11 cellular contexts compared by ENCODE assay signal in genomic region chr19:1231729-1232128, GRCh38. TPM values are rescaled to one million over a fixed set of nuclear protein-coding genes. Genes with fewer than 3 reads are reported as not detected.
DNase-seq lines count a peak whose midpoint lies in the region; ATAC-seq and TF ChIP-seq lines count a peak whose summit lies in the region.
"Had no signal": no experiment of that assay in that cellular context is flagged by ENCODE, and none has a peak within 500 bp of the region (broad histone marks: within the 10 kb centered on the region; RNA-seq: fewer than 3 reads in every experiment).

No MANE protein-coding gene starts in this region.

- no peak for TF ChIP-seq CTCF in glutamatergic neuron (IDR thresholded peaks at IDR 0.05; ENCODE audit: partially characterized antibody, unreplicated experiment)

- H3K27ac Mint-ChIP-seq in T-helper 2 cell treated with Interferon-gamma antibody and Interleukin-4, amounts not matched to agents 5 μg/mL and 100 μg/mL, for 36 hours, result peak overlapping the region; percentile 31
- H3K27ac Mint-ChIP-seq in glutamatergic neuron (ENCODE audit: unreplicated experiment), result no peak overlapping the region
- H3K27ac Mint-ChIP-seq in stimulated activated effector memory CD8-positive, alpha-beta T cell treated with anti-CD3 and anti-CD28 coated beads, Interleukin-12 subunit alpha, Interleukin-12 subunit beta, amount 100 ng/mL, for 72 hours, result peak overlapping the region; percentile 58

- no peak overlapping the region for H3K4me3 Mint-ChIP-seq in T-helper 2 cell treated with Interferon-gamma antibody and Interleukin-4, amounts not matched to agents 5 μg/mL and 100 μg/mL, for 36 hours
- peak overlapping the region; percentile 63 for H3K4me3 Mint-ChIP-seq in glutamatergic neuron (ENCODE audit: unreplicated experiment)
- H3K4me3 Mint-ChIP-seq in stimulated activated effector memory CD8-positive, alpha-beta T cell treated with anti-CD3 and anti-CD28 coated beads, Interleukin-12 subunit alpha, Interleukin-12 subunit beta, amount 100 ng/mL, for 72 hours, result no peak overlapping the region

- peaks cover 5% of the 10 kb centered on the region for H3K27me3 Mint-ChIP-seq in T-helper 2 cell treated with Interferon-gamma antibody and Interleukin-4, amounts not matched to agents 5 μg/mL and 100 μg/mL, for 36 hours (ENCODE audit: low read depth)
- peaks cover 7% of the 10 kb centered on the region for H3K27me3 Mint-ChIP-seq in glutamatergic neuron (ENCODE audit: unreplicated experiment)

- DNase-seq in T-helper 2 cell treated with Interferon-gamma antibody and Interleukin-4, amounts not matched to agents 5 μg/mL and 100 μg/mL, for 36 hours (ENCODE audit: low spot score), result no peak
- DNase-seq in T-helper 2 cell (no peak), glutamatergic neuron (no peak)
- no peak for DNase-seq in stimulated activated effector memory CD8-positive, alpha-beta T cell treated with anti-CD3 and anti-CD28 coated beads, Interleukin-12 subunit alpha, Interleukin-12 subunit beta, amount 100 ng/mL, for 72 hours (ENCODE audit: low spot score in 2 of 2)
- DNase-seq: activated naive CD4-positive, alpha-beta T cell; effector CD8-positive, alpha-beta T cell; foreskin fibroblast; NCI-H2171 treated with DMSO at 0.1 percent for 48 hours; stimulated activated CD4-positive, alpha-beta T cell treated with anti-CD3 and anti-CD28 coated beads, Interleukin-12 subunit alpha, Interleukin-12 subunit beta, amount 100 ng/mL, for 4 hours had no signal

- H3K4me1 Mint-ChIP-seq in T-helper 2 cell treated with Interferon-gamma antibody and Interleukin-4, amounts not matched to agents 5 μg/mL and 100 μg/mL, for 36 hours (ENCODE audit: low read depth), result no peaks in the 10 kb centered on the region
- peaks cover 6% of the 10 kb centered on the region for H3K4me1 Mint-ChIP-seq in glutamatergic neuron (ENCODE audit: low read depth, unreplicated experiment)
- peaks cover 10% of the 10 kb centered on the region for H3K4me1 Mint-ChIP-seq in stimulated activated effector memory CD8-positive, alpha-beta T cell treated with anti-CD3 and anti-CD28 coated beads, Interleukin-12 subunit alpha, Interleukin-12 subunit beta, amount 100 ng/mL, for 72 hours

- no peaks in the 10 kb centered on the region for H3K9me3 Mint-ChIP-seq in T-helper 2 cell treated with Interferon-gamma antibody and Interleukin-4, amounts not matched to agents 5 μg/mL and 100 μg/mL, for 36 hours
- peaks cover 9% of the 10 kb centered on the region for H3K9me3 Mint-ChIP-seq in glutamatergic neuron (ENCODE audit: unreplicated experiment)
- H3K9me3 Mint-ChIP-seq in stimulated activated effector memory CD8-positive, alpha-beta T cell treated with anti-CD3 and anti-CD28 coated beads, Interleukin-12 subunit alpha, Interleukin-12 subunit beta, amount 100 ng/mL, for 72 hours, result no peaks in the 10 kb centered on the region

- no peaks in the 10 kb centered on the region for H3K36me3 Mint-ChIP-seq in T-helper 2 cell treated with Interferon-gamma antibody and Interleukin-4, amounts not matched to agents 5 μg/mL and 100 μg/mL, for 36 hours (ENCODE audit: low read depth)
- no peaks in the 10 kb centered on the region for H3K36me3 Mint-ChIP-seq in glutamatergic neuron (ENCODE audit: unreplicated experiment)
- peaks cover 6% of the 10 kb centered on the region for H3K36me3 Mint-ChIP-seq in stimulated activated effector memory CD8-positive, alpha-beta T cell treated with anti-CD3 and anti-CD28 coated beads, Interleukin-12 subunit alpha, Interleukin-12 subunit beta, amount 100 ng/mL, for 72 hours

- ATAC-seq in stimulated activated effector memory CD8-positive, alpha-beta T cell treated with anti-CD3 and anti-CD28 coated beads, Interleukin-12 subunit alpha, Interleukin-12 subunit beta, amount 100 ng/mL, for 72 hours, result no peak
- ATAC-seq in GM21786 (IDR thresholded peaks at IDR 0.05; ENCODE audit: unreplicated experiment) (no peak), GM21423 (IDR thresholded peaks at IDR 0.05; ENCODE audit: unreplicated experiment) (no peak)

RNA-seq across cellular contexts. Expression of gene CBARP, which starts 6.1 kb away (rescaled TPM):
- total RNA-seq in glutamatergic neuron (ENCODE audit: unreplicated experiment), result 74.7 TPM

RNA-seq across cellular contexts. Expression of gene ATP5F1D, which starts 9.8 kb away (rescaled TPM):
- 129 TPM for total RNA-seq in glutamatergic neuron (ENCODE audit: unreplicated experiment)

RNA-seq across cellular contexts. Expression of gene MIDN, which starts 16.7 kb away (rescaled TPM):
- total RNA-seq in glutamatergic neuron (ENCODE audit: unreplicated experiment), result 325 TPM

RNA-seq across cellular contexts. Expression of gene STK11, which starts 26.2 kb away (rescaled TPM):
- 48.2 TPM for total RNA-seq in glutamatergic neuron (ENCODE audit: unreplicated experiment)

RNA-seq across cellular contexts. Expression of gene CIRBP, which starts 37.4 kb away (rescaled TPM):
- 341 TPM for total RNA-seq in glutamatergic neuron (ENCODE audit: unreplicated experiment)
